ENCODE assay signal across 1 cellular context in genomic region chr19:45591004-45591637, GRCh38.
TF ChIP-seq lines count a peak whose summit lies in the region.

No MANE protein-coding gene starts in this region.

TF ChIP-seq in HepG2, 621 proteins besides CTCF, POLR2A, EP300 and RAD21 (continued from another document and continues in another):
- TF ChIP-seq ZNF576 (CRISPR knock-in tag; IDR thresholded peaks at IDR 0.05) (0 out of 2 replicates have a peak, but pooled peaks have one; percentile 13), SRSF1 (optimal IDR thresholded peaks at IDR 0.05; ENCODE audit: low read depth, low read length) (peak; percentile 54), MEIS1 (CRISPR knock-in tag; IDR thresholded peaks at IDR 0.05; ENCODE audit: borderline replicate concordance) (0 out of 2 replicates have a peak, but pooled peaks have one; percentile 31), MTF2 (CRISPR knock-in tag; IDR thresholded peaks at IDR 0.05; ENCODE audit: borderline replicate concordance) (peak; percentile 93), ZNF777 (CRISPR knock-in tag; IDR thresholded peaks at IDR 0.05) (0 out of 2 replicates have a peak, but pooled peaks have one; percentile 26), SALL2 (CRISPR knock-in tag; IDR thresholded peaks at IDR 0.05) (peak; percentile 47; the same call in 1 of the 2 replicates), ZXDC (CRISPR knock-in tag; IDR thresholded peaks at IDR 0.05) (no peak; the same call in 1 of the 2 replicates), ZNF574 (CRISPR knock-in tag; IDR thresholded peaks at IDR 0.05) (peak; percentile 75), FIP1L1 (IDR thresholded peaks at IDR 0.05; ENCODE audit: borderline replicate concordance, insufficient read depth, low read depth, low read length) (no peak), ZNF790 (CRISPR knock-in tag; IDR thresholded peaks at IDR 0.05; ENCODE audit: borderline replicate concordance) (peak; percentile 73; the same call in 1 of the 2 replicates), TFDP1 (CRISPR knock-in tag; IDR thresholded peaks at IDR 0.05; ENCODE audit: borderline replicate concordance) (peak; percentile 98), NCOA5 (CRISPR knock-in tag; IDR thresholded peaks at IDR 0.05) (no peak), RNF2 (conservative IDR thresholded peaks at IDR 0.05; ENCODE audit: low read depth) (peak; percentile 89), SNAPC2 (CRISPR knock-in tag; IDR thresholded peaks at IDR 0.05) (0 out of 2 replicates have a peak, but pooled peaks have one; percentile 61), HOXA3 (CRISPR knock-in tag; IDR thresholded peaks at IDR 0.05) (peak; percentile 83), TGIF2 (CRISPR knock-in tag; IDR thresholded peaks at IDR 0.05) (0 out of 2 replicates have a peak, but pooled peaks have one; percentile 64), FOXP4 (CRISPR knock-in tag; IDR thresholded peaks at IDR 0.05) (peak; percentile 52; the same call in 1 of the 2 replicates), PAXIP1 (CRISPR knock-in tag; conservative IDR thresholded peaks at IDR 0.05) (no peak), ZNF652 (CRISPR knock-in tag; IDR thresholded peaks at IDR 0.05; ENCODE audit: borderline replicate concordance, low read depth) (0 out of 2 replicates have a peak, but pooled peaks have one; percentile 14), TMF1 (CRISPR knock-in tag; IDR thresholded peaks at IDR 0.05; ENCODE audit: low read depth) (peak; percentile 59; the same call in 1 of the 2 replicates), POGK (CRISPR knock-in tag; conservative IDR thresholded peaks at IDR 0.05) (peak; percentile 71; the same call in 1 of the 2 replicates), HNRNPLL (IDR thresholded peaks at IDR 0.05; ENCODE audit: low read depth, low read length, poor library complexity, severe bottlenecking) (peak; percentile 37), TAF15 (IDR thresholded peaks at IDR 0.05; ENCODE audit: low read depth, low read length, poor library complexity, severe bottlenecking) (no peak), HMGXB3 (CRISPR knock-in tag; IDR thresholded peaks at IDR 0.05; ENCODE audit: borderline replicate concordance) (0 out of 2 replicates have a peak, but pooled peaks have one; percentile 50), CAMTA2 (CRISPR knock-in tag; IDR thresholded peaks at IDR 0.05; ENCODE audit: borderline replicate concordance) (0 out of 2 replicates have a peak, but pooled peaks have one; percentile 35), ZNF160 (CRISPR knock-in tag; IDR thresholded peaks at IDR 0.05) (0 out of 2 replicates have a peak, but pooled peaks have one; percentile 79), HMGXB4 (CRISPR knock-in tag; IDR thresholded peaks at IDR 0.05; ENCODE audit: borderline replicate concordance in 1 of 2, low read depth in 1 of 2) (peak; percentile 87 to 98), ETV6 (CRISPR knock-in tag; conservative IDR thresholded peaks at IDR 0.05) (peak; percentile 63; the same call in 1 of the 2 replicates), TP53 (CRISPR knock-in tag; conservative IDR thresholded peaks at IDR 0.05) (no peak), MAFG (CRISPR knock-in tag; IDR thresholded peaks at IDR 0.05) (no peak), KLF13 (CRISPR knock-in tag; IDR thresholded peaks at IDR 0.05) (0 out of 2 replicates have a peak, but pooled peaks have one; percentile 39), PLRG1 (conservative IDR thresholded peaks at IDR 0.05) (no peak), DMAP1 (CRISPR knock-in tag; IDR thresholded peaks at IDR 0.05) (peak; percentile 67), MYC (CRISPR knock-in tag; IDR thresholded peaks at IDR 0.05; ENCODE audit: borderline replicate concordance) (peak; percentile 86; the same call in 1 of the 2 replicates), ZSCAN25 (CRISPR knock-in tag; IDR thresholded peaks at IDR 0.05) (peak; percentile 70; the same call in 1 of the 2 replicates), LCORL (IDR thresholded peaks at IDR 0.05) (no peak), LCORL (CRISPR knock-in tag; IDR thresholded peaks at IDR 0.05) (peak; percentile 84)
